In the genomic region with DNA sequence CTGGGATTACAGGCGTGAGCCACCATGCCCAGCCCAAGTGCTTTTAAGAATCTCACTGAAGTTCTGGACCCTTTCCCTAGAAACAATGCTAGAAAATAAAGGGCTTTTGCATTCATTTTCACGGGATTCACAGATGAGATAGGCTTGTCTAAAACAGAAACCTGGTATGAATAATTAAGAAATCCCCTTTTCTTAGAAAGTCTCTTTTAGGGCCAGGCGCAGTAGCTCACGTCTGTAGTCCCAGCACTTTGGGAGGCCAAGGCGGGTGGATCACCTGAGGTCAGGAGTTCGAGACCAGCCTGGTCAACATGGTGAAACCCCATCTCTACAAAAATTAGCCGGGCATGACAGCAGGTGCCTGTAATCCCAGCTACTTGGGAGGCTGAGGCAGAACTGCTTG, we compare ENCODE assay signal across 10 cellular contexts. TPM values are rescaled to one million over a fixed set of nuclear protein-coding genes. Genes with fewer than 3 reads are reported as not detected.
A peak's percentile ranks its signal among the peaks of the same experiment; 100 is the strongest.
DNase-seq lines count a peak whose midpoint lies in the region; ATAC-seq and TF ChIP-seq lines count a peak whose summit lies in the region.
"Not testable (repeated sequence)": the region's sequence is repeated elsewhere in the genome, so short reads cannot be mapped to it uniquely, and the experiment has no call there.
"Had no signal": no experiment of that assay in that cellular context is flagged by ENCODE, and none has a peak within 500 bp of the region (broad histone marks: within the 10 kb centered on the region; RNA-seq: fewer than 3 reads in every experiment).

No MANE protein-coding gene starts in this region.

- not testable (repeated sequence) for H3K9ac ChIP-seq in OCI-LY3 (ENCODE audit: low read length)

- peaks cover 53% of the 10 kb centered on the region for H3K36me3 Mint-ChIP-seq in activated CD4-positive, alpha-beta memory T cell treated with anti-CD3 and anti-CD28 coated beads for 36 hours
- peaks cover 98% of the 10 kb centered on the region for H3K36me3 Mint-ChIP-seq in activated T-helper 17 cell treated with anti-CD3 and anti-CD28 coated beads, Interleukin-2, amount 50 U/mL, for 72 hours (ENCODE audit: low read depth)

- not testable (repeated sequence) for H3K9me3 ChIP-seq in OCI-LY3 (ENCODE audit: insufficient read depth, low read length)

- H3K36me3 ChIP-seq in GM06990 (ENCODE audit: control insufficient read depth, insufficient read depth, low read length) (peaks cover 41% of the 10 kb centered on the region), OCI-LY3 (replicated peaks; ENCODE audit: low read depth, low read length) (peaks cover 56% of the 10 kb centered on the region)

- H3K9me3 Mint-ChIP-seq in activated CD4-positive, alpha-beta memory T cell treated with anti-CD3 and anti-CD28 coated beads for 36 hours; activated T-helper 17 cell treated with anti-CD3 and anti-CD28 coated beads, Interleukin-2, amount 50 U/mL, for 72 hours; stimulated activated naive CD8-positive, alpha-beta T cell treated with anti-CD3 and anti-CD28 coated beads, Interleukin-15, amount 100 ng/mL, for 72 hours: not testable (repeated sequence)

- H3K4me1 Mint-ChIP-seq in activated CD4-positive, alpha-beta memory T cell treated with anti-CD3 and anti-CD28 coated beads for 36 hours (ENCODE audit: low read depth); activated T-helper 17 cell treated with anti-CD3 and anti-CD28 coated beads, Interleukin-2, amount 50 U/mL, for 72 hours: not testable (repeated sequence)
- H3K4me1 Mint-ChIP-seq in stimulated activated naive CD8-positive, alpha-beta T cell treated with anti-CD3 and anti-CD28 coated beads, Interleukin-15, amount 100 ng/mL, for 72 hours, result peaks cover 34% of the 10 kb centered on the region

- not testable (repeated sequence) for TF ChIP-seq CTCF in GM06990 (IDR thresholded peaks at IDR 0.05; ENCODE audit: insufficient read depth, low read length, poor library complexity, severe bottlenecking); GM13977 (IDR thresholded peaks at IDR 0.05; ENCODE audit: extremely low read depth, insufficient read depth, missing control alignments); OCI-LY3 (IDR thresholded peaks at IDR 0.05; ENCODE audit: low read depth, low read length)

- peak; percentile 66 for ATAC-seq in activated T-helper 17 cell treated with anti-CD3 and anti-CD28 coated beads, Interleukin-2, amount 50 U/mL, for 72 hours (replicated peaks)
- ATAC-seq in stimulated activated naive CD8-positive, alpha-beta T cell treated with anti-CD3 and anti-CD28 coated beads, Interleukin-15, amount 100 ng/mL, for 72 hours, result peak; percentile 78

- not testable (repeated sequence) for H3K79me2 ChIP-seq in OCI-LY3 (ENCODE audit: low read length)

- peaks cover 28% of the 10 kb centered on the region for H4K20me1 ChIP-seq in OCI-LY3 (ENCODE audit: insufficient read depth, low read length)

- POLR2A ChIA-PET in activated CD4-positive, alpha-beta memory T cell treated with anti-CD3 and anti-CD28 coated beads for 36 hours (lab: Charles Lee), result interaction anchor here (0.7 kb wide), 1 partner anchor 1046 kb away, joined by 3 read pairs; no protein-coding TSS in a partner anchor

- not testable (repeated sequence) for H3K27me3 Mint-ChIP-seq in activated CD4-positive, alpha-beta memory T cell treated with anti-CD3 and anti-CD28 coated beads for 36 hours; activated T-helper 17 cell treated with anti-CD3 and anti-CD28 coated beads, Interleukin-2, amount 50 U/mL, for 72 hours; stimulated activated naive CD8-positive, alpha-beta T cell treated with anti-CD3 and anti-CD28 coated beads, Interleukin-15, amount 100 ng/mL, for 72 hours

- 0 out of 2 replicates have a peak overlapping the region, but pooled peaks have one; percentile 8 for H3K27ac ChIP-seq in OCI-LY3 (ENCODE audit: low read length)

- peak overlapping the region; percentile 33 for H3K27ac Mint-ChIP-seq in activated CD4-positive, alpha-beta memory T cell treated with anti-CD3 and anti-CD28 coated beads for 36 hours
- not testable (repeated sequence) for H3K27ac Mint-ChIP-seq in activated T-helper 17 cell treated with anti-CD3 and anti-CD28 coated beads, Interleukin-2, amount 50 U/mL, for 72 hours; stimulated activated naive CD8-positive, alpha-beta T cell treated with anti-CD3 and anti-CD28 coated beads, Interleukin-15, amount 100 ng/mL, for 72 hours

- H3K4me3 Mint-ChIP-seq in activated CD4-positive, alpha-beta memory T cell treated with anti-CD3 and anti-CD28 coated beads for 36 hours; activated T-helper 17 cell treated with anti-CD3 and anti-CD28 coated beads, Interleukin-2, amount 50 U/mL, for 72 hours; stimulated activated naive CD8-positive, alpha-beta T cell treated with anti-CD3 and anti-CD28 coated beads, Interleukin-15, amount 100 ng/mL, for 72 hours: not testable (repeated sequence)

- intact Hi-C loops in activated CD4-positive, alpha-beta memory T cell treated with anti-CD3 and anti-CD28 coated beads for 36 hours (cut with micrococcal nuclease), result not testable (repeated sequence)

- DNase-seq in GM06990 (ENCODE audit: extremely low read depth, insufficient read length) (peak; percentile 52), GM13977 (ENCODE audit: low spot score) (peak; percentile 69), mesenteric fat pad (ENCODE audit: low spot score) (peak; percentile 22)
- peak; percentile 46 for DNase-seq in activated CD4-positive, alpha-beta memory T cell treated with anti-CD3 and anti-CD28 coated beads for 36 hours
- DNase-seq in stimulated activated naive CD8-positive, alpha-beta T cell treated with anti-CD3 and anti-CD28 coated beads, Interleukin-15, amount 100 ng/mL, for 72 hours, result not testable (repeated sequence)

- H3K27me3 ChIP-seq in GM06990 (replicated peaks; ENCODE audit: control insufficient read depth, insufficient read depth, low read length); OCI-LY3 (ENCODE audit: low read depth, low read length): not testable (repeated sequence)

- not testable (repeated sequence) for H2AFZ ChIP-seq in OCI-LY3 (ENCODE audit: low read depth, low read length)

- peaks cover 24% of the 10 kb centered on the region for H3K4me1 ChIP-seq in OCI-LY3 (ENCODE audit: low read length)

- CTCF ChIA-PET in activated CD4-positive, alpha-beta memory T cell treated with anti-CD3 and anti-CD28 coated beads for 36 hours (lab: Charles Lee), result interaction anchor here (2.4 kb wide), 1 partner anchor 36 kb away, joined by 16 read pairs; no protein-coding TSS in a partner anchor

- H3K4me2 ChIP-seq in OCI-LY3 (ENCODE audit: low read length), result peak overlapping the region; percentile 79

- not testable (repeated sequence) for H3K4me3 ChIP-seq in GM06990 (replicated peaks; ENCODE audit: low read depth, low read length); OCI-LY3 (ENCODE audit: low read length)

- in situ Hi-C loops in GM13977 (cut with MboI; ENCODE audit: low pct_unique_long_range_greater_than_20kb, low sequenced_read_pairs, unreplicated experiment), result not testable (repeated sequence)

RNA-seq across cellular contexts. Expression of gene SRM, which starts 13.6 kb away (rescaled TPM):
- total RNA-seq in activated CD4-positive, alpha-beta memory T cell treated with anti-CD3 and anti-CD28 coated beads for 36 hours, result 100 to 1,000 TPM; 159 to 164 TPM
- total RNA-seq in activated T-helper 17 cell treated with anti-CD3 and anti-CD28 coated beads, Interleukin-2, amount 50 U/mL, for 72 hours, result 100 to 1,000 TPM in 1 of 2 donors, 10 to 100 TPM in 1; 83.9 to 225 TPM
- 103 TPM for total RNA-seq in mesenteric fat pad

RNA-seq across cellular contexts. Expression of gene EXOSC10, which starts 26.3 kb away (rescaled TPM):
- total RNA-seq in activated CD4-positive, alpha-beta memory T cell treated with anti-CD3 and anti-CD28 coated beads for 36 hours, result 10 to 100 TPM; 62.1 to 70.0 TPM
- 100 to 1,000 TPM in 1 of 2 donors, 10 to 100 TPM in 1; 69.0 to 102 TPM for total RNA-seq in activated T-helper 17 cell treated with anti-CD3 and anti-CD28 coated beads, Interleukin-2, amount 50 U/mL, for 72 hours
- 46.8 TPM for total RNA-seq in mesenteric fat pad

RNA-seq across cellular contexts. Expression of gene MASP2, which starts 26.4 kb away (rescaled TPM):
- not detected for total RNA-seq in activated CD4-positive, alpha-beta memory T cell treated with anti-CD3 and anti-CD28 coated beads for 36 hours
- under 1 TPM in 1 of 2 donors, not detected in 1; 0.43 TPM for total RNA-seq in activated T-helper 17 cell treated with anti-CD3 and anti-CD28 coated beads, Interleukin-2, amount 50 U/mL, for 72 hours
- total RNA-seq in mesenteric fat pad, result not detected
- total RNA-seq: Calu3, G401, HT1080 had no signal
